Comparison of ENCODE assay signal across 7 cellular contexts in the genomic region with DNA sequence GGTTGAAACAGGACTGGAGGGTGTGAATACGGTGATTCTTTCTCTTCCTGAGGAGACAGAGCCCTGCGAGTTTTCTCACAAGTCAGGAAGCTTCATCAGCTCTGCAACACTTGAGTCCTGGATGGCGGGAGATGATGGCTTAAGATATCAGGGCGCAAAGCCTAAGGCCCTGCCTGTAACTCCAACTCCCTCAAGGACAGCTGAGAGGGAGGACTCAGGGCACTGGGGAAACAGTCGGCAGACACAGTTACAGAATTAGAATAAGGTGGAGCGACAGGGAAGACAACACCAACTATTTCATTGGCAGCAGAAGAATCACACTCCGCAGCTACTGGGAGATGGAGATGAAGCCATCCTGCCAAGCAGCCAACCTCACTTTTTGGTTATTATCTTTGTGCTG.
DNase-seq lines count a peak whose midpoint lies in the region; ATAC-seq, FAIRE-seq and TF ChIP-seq lines count a peak whose summit lies in the region.
"Not testable (repeated sequence)": the region's sequence is repeated elsewhere in the genome, so short reads cannot be mapped to it uniquely, and the experiment has no call there.

No MANE protein-coding gene starts in this region.

- H3K27ac Mint-ChIP-seq in stimulated activated effector memory CD8-positive, alpha-beta T cell treated with anti-CD3 and anti-CD28 coated beads, Interleukin-12 subunit alpha, Interleukin-12 subunit beta, amount 100 ng/mL, for 72 hours = not testable (repeated sequence)

- not testable (repeated sequence) for H3K36me3 ChIP-seq in K562 (ENCODE audit: control insufficient read depth, insufficient read depth, low read length); psoas muscle (ENCODE audit: insufficient read depth in 1 of 2, low read depth in 1 of 2)
- H3K36me3 ChIP-seq in heart left ventricle = peaks cover 0 to 12% (median 0%) of the 10 kb centered on the region in 9 donors

- TF ChIP-seq POLR2A in K562 (conservative IDR thresholded peaks at IDR 0.05); heart left ventricle (IDR thresholded peaks at IDR 0.05): not testable (repeated sequence)

- H3K4me2 ChIP-seq in K562 (ENCODE audit: insufficient read depth, low read length) = not testable (repeated sequence)

- TF ChIP-seq EP300 in K562 (IDR thresholded peaks at IDR 0.05; ENCODE audit: low read length) = not testable (repeated sequence)

- not testable (repeated sequence) for H3K36me3 Mint-ChIP-seq in stimulated activated effector memory CD8-positive, alpha-beta T cell treated with anti-CD3 and anti-CD28 coated beads, Interleukin-12 subunit alpha, Interleukin-12 subunit beta, amount 100 ng/mL, for 72 hours

- not testable (repeated sequence) for H3K4me3 ChIP-seq in K562; heart left ventricle; right cardiac atrium (ENCODE audit: low read length); psoas muscle

- not testable (repeated sequence) for H3K27me3 ChIP-seq in K562 (ENCODE audit: control insufficient read depth in 2 of 2, insufficient read depth in 2 of 2, low read length in 2 of 2); heart left ventricle; right cardiac atrium (ENCODE audit: control insufficient read depth, insufficient read depth); psoas muscle (ENCODE audit: insufficient read depth in 3 of 3, low read length in 2 of 3)

- H3K9me3 ChIP-seq in K562 (replicated peaks; ENCODE audit: control insufficient read depth, insufficient read depth, low read depth, low read length); heart left ventricle; right cardiac atrium (ENCODE audit: control insufficient read depth, low read length); psoas muscle: not testable (repeated sequence)

- not testable (repeated sequence) for H3K9me1 ChIP-seq in K562 (ENCODE audit: control insufficient read depth, insufficient read depth, low read length)

- not testable (repeated sequence) for H3K9me3 Mint-ChIP-seq in stimulated activated effector memory CD8-positive, alpha-beta T cell treated with anti-CD3 and anti-CD28 coated beads, Interleukin-12 subunit alpha, Interleukin-12 subunit beta, amount 100 ng/mL, for 72 hours

- WGBS in K562 (ENCODE audit: insufficient coverage, low coverage, missing lambda C conversion rate) = 78% methylated on average over 1 of the region's 7 CpGs
- WGBS in heart left ventricle, 4 donors = 36 to 100% (median 61%) methylated on average over 1 to 4 of the region's 7 CpGs
- WGBS in right cardiac atrium = 52% methylated on average over 2 of the region's 7 CpGs
- WGBS in psoas muscle, 3 donors = 36 to 45% (median 40%) methylated on average over 1 to 3 of the region's 7 CpGs

- in situ Hi-C loops in K562 (cut with MboI) = not testable (repeated sequence)

- DNase-seq in K562 (ENCODE audit: extremely low read depth in 1 of 4, low spot score in 3 of 4); Right ventricle myocardium inferior (ENCODE audit: missing footprints); heart left ventricle; left cardiac atrium; right cardiac atrium; psoas muscle; stimulated activated effector memory CD8-positive, alpha-beta T cell treated with anti-CD3 and anti-CD28 coated beads, Interleukin-12 subunit alpha, Interleukin-12 subunit beta, amount 100 ng/mL, for 72 hours (ENCODE audit: low spot score in 2 of 2): not testable (repeated sequence)

- not testable (repeated sequence) for H3K4me1 Mint-ChIP-seq in stimulated activated effector memory CD8-positive, alpha-beta T cell treated with anti-CD3 and anti-CD28 coated beads, Interleukin-12 subunit alpha, Interleukin-12 subunit beta, amount 100 ng/mL, for 72 hours

- H3K9ac ChIP-seq in K562 (ENCODE audit: insufficient read depth in 1 of 2, low read depth in 2 of 2, low read length in 2 of 2) = not testable (repeated sequence)

- TF ChIP-seq RAD21 in K562 (CRISPR knock-in tag; conservative IDR thresholded peaks at IDR 0.05 in 1 of 2, IDR thresholded peaks at IDR 0.05 in 1 of 2) = not testable (repeated sequence)

- POLR2A ChIA-PET in K562 (lab: Yijun Ruan, JAX) = not testable (repeated sequence)

- CTCF ChIA-PET in K562 (lab: Yijun Ruan, JAX; ENCODE audit: low intra/inter-chr PET ratio) = not testable (repeated sequence)

- intact Hi-C loops in K562 (cut with micrococcal nuclease); Right ventricle myocardium inferior (cut with DNase I); heart left ventricle (cut with DNase I); left cardiac atrium (cut with DNase I); right cardiac atrium (cut with DNase I); psoas muscle (cut with DNase I): not testable (repeated sequence)

- H3K79me2 ChIP-seq in K562 (ENCODE audit: control insufficient read depth, insufficient read depth, low read length) = not testable (repeated sequence)

- H4K20me1 ChIP-seq in K562 (replicated peaks; ENCODE audit: control insufficient read depth, insufficient read depth, low read length) = not testable (repeated sequence)

- not testable (repeated sequence) for H3K4me1 ChIP-seq in K562 (replicated peaks in 1 of 2; ENCODE audit: control insufficient read depth in 2 of 2, insufficient read depth in 2 of 2, low read length in 2 of 2); heart left ventricle; right cardiac atrium (ENCODE audit: control insufficient read depth, insufficient read depth, low read length); psoas muscle

- H3K27ac ChIP-seq in K562 (ENCODE audit: extremely low read depth, low read depth, low read length); heart left ventricle; right cardiac atrium (ENCODE audit: low read length); psoas muscle: not testable (repeated sequence)

- H3K4me3 Mint-ChIP-seq in stimulated activated effector memory CD8-positive, alpha-beta T cell treated with anti-CD3 and anti-CD28 coated beads, Interleukin-12 subunit alpha, Interleukin-12 subunit beta, amount 100 ng/mL, for 72 hours = peak overlapping the region; percentile 30

- FAIRE-seq in K562 (lab: Jason Lieb, UNC) = not testable (repeated sequence)

- TF ChIP-seq CTCF in K562 (IDR thresholded peaks at IDR 0.05 in 2 of 3, conservative IDR thresholded peaks at IDR 0.05 in 1 of 3; ENCODE audit: insufficient read depth in 2 of 3, low read depth in 1 of 3, low read length in 3 of 3); heart left ventricle (IDR thresholded peaks at IDR 0.05); psoas muscle (IDR thresholded peaks at IDR 0.05): not testable (repeated sequence)

- ATAC-seq in K562 (peak; percentile 83), Right ventricle myocardium inferior (peak; percentile 66), heart left ventricle (peak in 3 of 4 donors; percentile 69 to 79 (median 76)), left cardiac atrium (peak; percentile 65 to 68), right cardiac atrium (peak; percentile 73), psoas muscle (peak; percentile 71 to 84 (median 82))
- not testable (repeated sequence) for ATAC-seq in stimulated activated effector memory CD8-positive, alpha-beta T cell treated with anti-CD3 and anti-CD28 coated beads, Interleukin-12 subunit alpha, Interleukin-12 subunit beta, amount 100 ng/mL, for 72 hours

- not testable (repeated sequence) for BruUV-seq in K562 (replicated peaks; lab: Mats Ljungman, UMichigan)

- H2AFZ ChIP-seq in K562 (ENCODE audit: low read depth, low read length) = not testable (repeated sequence)
